In the genomic region with DNA sequence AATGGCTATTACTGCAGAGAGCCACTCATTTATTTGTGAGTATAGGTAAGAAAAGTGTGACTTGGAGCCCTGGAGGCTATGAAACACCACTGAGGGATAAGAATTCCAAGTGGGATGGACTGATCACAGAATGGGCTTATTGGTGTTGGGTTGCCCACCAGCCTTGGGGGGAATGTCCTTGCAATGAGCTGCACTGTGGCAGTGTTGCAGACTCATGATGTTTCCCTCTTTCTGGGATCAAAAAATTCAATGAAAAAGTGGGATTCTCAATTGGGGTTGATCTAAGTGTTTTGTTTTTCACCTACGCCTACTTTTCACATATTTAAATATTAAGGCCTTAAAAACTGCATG, we compare ENCODE assay signal across 15 cellular contexts.
"Had no signal": no experiment of that assay in that cellular context is flagged by ENCODE, and none has a peak within 500 bp of the region (broad histone marks: within the 10 kb centered on the region; RNA-seq: fewer than 3 reads in every experiment).

No MANE protein-coding gene starts in this region.

- H3K4me3 Mint-ChIP-seq: activated naive CD8-positive, alpha-beta T cell had no signal

- H3K27me3 ChIP-seq: foreskin keratinocyte, hepatocyte, ovary, transverse colon, uterus had no signal

- H3K4me3 ChIP-seq: hepatocyte, lung, ovary, psoas muscle, transverse colon, uterus had no signal

- ATAC-seq: psoas muscle, right cardiac atrium had no signal

- H3K36me3 Mint-ChIP-seq: activated naive CD8-positive, alpha-beta T cell had no signal

- H3K9me3 ChIP-seq: ovary, psoas muscle, transverse colon, uterus had no signal

- H3K27me3 Mint-ChIP-seq: activated naive CD8-positive, alpha-beta T cell had no signal

- H3K27ac Mint-ChIP-seq: activated naive CD8-positive, alpha-beta T cell had no signal

- H3K36me3 ChIP-seq: ovary, transverse colon, uterus had no signal

- H3K4me1 Mint-ChIP-seq: natural killer cell had no signal

- H3K4me1 ChIP-seq: foreskin keratinocyte, psoas muscle, transverse colon, uterus had no signal

- DNase-seq: activated CD4-positive, CD25-positive, alpha-beta regulatory T cell treated with anti-CD3 and anti-CD28 coated beads, Interleukin-2, amount 50 U/mL, for 72 hours; activated CD8-positive, alpha-beta memory T cell treated with anti-CD3 and anti-CD28 coated beads for 24 hours; amygdala; kidney; natural killer cell; ovary; psoas muscle; right cardiac atrium; stimulated activated naive CD8-positive, alpha-beta T cell treated with anti-CD3 and anti-CD28 coated beads, Interleukin-15, Interleukin-2, amounts not matched to agents 100 U/mL and 50 U/mL, for 24 hours; transverse colon; uterus had no signal

- H3K4me2 ChIP-seq: hepatocyte had no signal

- H2AFZ ChIP-seq: hepatocyte had no signal

- H3K27ac ChIP-seq: foreskin keratinocyte, hepatocyte, ovary, psoas muscle, transverse colon, uterus had no signal

- H3K79me2 ChIP-seq: hepatocyte had no signal
